In genomic region chr6:109772961-109773431, GRCh38 we compare ENCODE assay signal across 16 cellular contexts.
A peak's percentile ranks its signal among the peaks of the same experiment; 100 is the strongest.
DNase-seq lines count a peak whose midpoint lies in the region; ATAC-seq and TF ChIP-seq lines count a peak whose summit lies in the region.
"Had no signal": no experiment of that assay in that cellular context is flagged by ENCODE, and none has a peak within 500 bp of the region (broad histone marks: within the 10 kb centered on the region; RNA-seq: fewer than 3 reads in every experiment).

No MANE protein-coding gene starts in this region.

- intact Hi-C loops in left ventricle myocardium superior (cut with micrococcal nuclease): no loop called here
- intact Hi-C loops in lower lobe of right lung (cut with DNase I): no loop called here

- no peaks in the 10 kb centered on the region for H3K27me3 ChIP-seq in lower lobe of right lung (ENCODE audit: low read depth)
- H3K27me3 ChIP-seq: esophagus squamous epithelium had no signal

- peaks cover 54% of the 10 kb centered on the region for H3K4me1 Mint-ChIP-seq in HFFc6 (ENCODE audit: low read depth)
- H3K4me1 Mint-ChIP-seq: nephron progenitor cell had no signal

- peaks cover 12% of the 10 kb centered on the region for H3K4me1 ChIP-seq in lower lobe of right lung
- H3K4me1 ChIP-seq: esophagus squamous epithelium had no signal

- peak; percentile 22; the same call in 1 of the 3 replicates for ATAC-seq in SK-N-SH treated with all-trans-retinoic acid at 6 μM for 48 hours
- peak; percentile 98 for ATAC-seq in left ventricle myocardium superior
- ATAC-seq in lower lobe of right lung: no peak
- ATAC-seq: activated CD4-positive, alpha-beta T cell treated with anti-CD3 and anti-CD28 coated beads for 36 hours had no signal

- no peaks in the 10 kb centered on the region for H3K9me3 Mint-ChIP-seq in HFFc6
- H3K9me3 Mint-ChIP-seq: central memory CD8-positive, alpha-beta T cell; nephron progenitor cell had no signal

- peak overlapping the region; percentile 62 for H3K4me3 Mint-ChIP-seq in HFFc6
- H3K4me3 Mint-ChIP-seq: activated CD4-positive, alpha-beta T cell treated with anti-CD3 and anti-CD28 coated beads for 36 hours; CD4-positive, CD25-positive, alpha-beta regulatory T cell; central memory CD8-positive, alpha-beta T cell; nephron progenitor cell had no signal

- H3K27me3 Mint-ChIP-seq in HFFc6 (ENCODE audit: insufficient read depth): no peaks in the 10 kb centered on the region
- H3K27me3 Mint-ChIP-seq: activated CD4-positive, alpha-beta T cell treated with anti-CD3 and anti-CD28 coated beads for 36 hours; CD4-positive, CD25-positive, alpha-beta regulatory T cell; central memory CD8-positive, alpha-beta T cell had no signal

- DNase-seq in AG08395 (ENCODE audit: low spot score): peak; percentile 22
- peak; percentile 75 for DNase-seq in HFFc6
- peak; percentile 81 for DNase-seq in left ventricle myocardium superior
- no peak for DNase-seq in Ammon's horn (ENCODE audit: low spot score)
- DNase-seq in stimulated activated CD4-positive, alpha-beta T cell treated with anti-CD3 and anti-CD28 coated beads, Interleukin-4, amount 100 ng/mL, for 4 hours: no peak
- no peak for DNase-seq in NCI-H2107 treated with DMSO at 0.1 percent for 48 hours (lab: John Stamatoyannopoulos, UW; ENCODE audit: unreplicated experiment)
- no peak for DNase-seq in lower lobe of right lung
- DNase-seq: activated CD4-positive, alpha-beta T cell treated with anti-CD3 and anti-CD28 coated beads for 36 hours; activated effector memory CD4-positive, alpha-beta T cell treated with anti-CD3 and anti-CD28 coated beads, Interleukin-2, amount 50 U/mL, for 16 hours; CD4-positive, CD25-positive, alpha-beta regulatory T cell; esophagus squamous epithelium; GOT3; NCI-H82; nephron progenitor cell had no signal

- H3K27ac Mint-ChIP-seq in HFFc6: peak overlapping the region; percentile 67
- H3K27ac Mint-ChIP-seq: activated CD4-positive, alpha-beta T cell treated with anti-CD3 and anti-CD28 coated beads for 36 hours; CD4-positive, CD25-positive, alpha-beta regulatory T cell; nephron progenitor cell had no signal

- H3K36me3 Mint-ChIP-seq in HFFc6 (ENCODE audit: low read depth): peaks cover 15% of the 10 kb centered on the region

- TF ChIP-seq CTCF in HFFc6 (IDR thresholded peaks at IDR 0.05): no peak
- no peak for TF ChIP-seq CTCF in lower lobe of right lung (IDR thresholded peaks at IDR 0.05)

- no peak overlapping the region for H3K27ac ChIP-seq in lower lobe of right lung
- H3K27ac ChIP-seq: esophagus squamous epithelium had no signal

- no peak overlapping the region for H3K4me3 ChIP-seq in lower lobe of right lung
- H3K4me3 ChIP-seq: esophagus squamous epithelium had no signal

- H3K9me3 ChIP-seq in lower lobe of right lung: no peaks in the 10 kb centered on the region
- H3K9me3 ChIP-seq: esophagus squamous epithelium had no signal

- H3K36me3 ChIP-seq in lower lobe of right lung: peaks cover 12% of the 10 kb centered on the region

TF ChIP-seq in SK-N-SH treated with all-trans-retinoic acid at 6 μM for 48 hours, 23 proteins besides CTCF, POLR2A, EP300 and RAD21:
- TF ChIP-seq CSRNP3 (CRISPR knock-in tag; IDR thresholded peaks at IDR 0.05) (no peak), ESRRG (CRISPR knock-in tag; IDR thresholded peaks at IDR 0.05) (no peak), ISL1 (CRISPR knock-in tag; IDR thresholded peaks at IDR 0.05) (no peak)

Comparison
In these comparisons a context has a peak if more than half of its experiments do, and no peak if none do; other contexts are left out.
1. DNase-seq: peak in AG08395 (single experiment), HFFc6 (single experiment) and left ventricle myocardium superior (single experiment); none in Ammon's horn (single experiment), stimulated activated CD4-positive, alpha-beta T cell treated with anti-CD3 and anti-CD28 coated beads, Interleukin-4, amount 100 ng/mL, for 4 hours (0 of 2), NCI-H2107 treated with DMSO at 0.1 percent for 48 hours (single experiment) and lower lobe of right lung (single experiment).
2. ATAC-seq: peak in SK-N-SH treated with all-trans-retinoic acid at 6 μM for 48 hours (single experiment) and left ventricle myocardium superior (single experiment); none in lower lobe of right lung (0 of 2).